In the genomic region with DNA sequence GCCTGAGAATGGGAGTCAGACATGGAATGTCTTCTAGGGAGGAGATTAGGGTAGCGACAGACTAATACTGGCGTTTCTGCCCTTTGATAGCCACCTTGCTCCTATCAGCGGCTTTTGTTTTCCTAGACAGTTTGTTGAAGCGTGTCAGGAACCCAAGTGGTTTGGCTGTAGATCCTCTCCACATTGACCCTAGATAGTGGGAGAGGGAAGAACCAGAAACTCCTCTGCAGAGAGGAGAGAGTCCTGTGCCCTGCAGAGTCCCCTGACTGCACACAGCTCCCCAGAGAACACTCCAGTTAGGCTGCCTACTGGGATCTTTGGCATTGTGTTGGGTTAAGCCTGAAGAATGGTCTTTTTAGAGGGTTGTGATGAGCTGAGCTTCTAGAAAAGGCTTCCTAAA, we compare ENCODE assay signal across 1 cellular context.
A peak's percentile ranks its signal among the peaks of the same experiment; 100 is the strongest.
TF ChIP-seq lines count a peak whose summit lies in the region.

No MANE protein-coding gene starts in this region.

TF ChIP-seq in K562, 482 proteins besides CTCF, POLR2A, EP300 and RAD21 (continues in another document):
- TF ChIP-seq PYGO2 (tag; IDR thresholded peaks at IDR 0.05) (no peak), NCOR1 (IDR thresholded peaks at IDR 0.05) (no peak; the same call in 1 of the 2 replicates), BCOR (IDR thresholded peaks at IDR 0.05) (no peak), KDM1A (IDR thresholded peaks at IDR 0.05) (no peak), HMG20A (CRISPR knock-in tag; conservative IDR thresholded peaks at IDR 0.05) (no peak), MYBL2 (IDR thresholded peaks at IDR 0.05; ENCODE audit: low read depth) (no peak), MYBL2 (CRISPR knock-in tag; IDR thresholded peaks at IDR 0.05; ENCODE audit: borderline replicate concordance) (no peak), TOE1 (IDR thresholded peaks at IDR 0.05; ENCODE audit: borderline replicate concordance) (no peak), TOE1 (CRISPR knock-in tag; IDR thresholded peaks at IDR 0.05; ENCODE audit: borderline replicate concordance, low read depth) (no peak), TCF3 (CRISPR knock-in tag; IDR thresholded peaks at IDR 0.05) (peak; percentile 62), PML (IDR thresholded peaks at IDR 0.05; ENCODE audit: low read length) (no peak), L3MBTL2 (IDR thresholded peaks at IDR 0.05) (peak; percentile 33; the same call in 1 of the 2 replicates), TAL1 (IDR thresholded peaks at IDR 0.05) (peak; percentile 26; the same call in 1 of the 2 replicates), ZSCAN32 (CRISPR knock-in tag; IDR thresholded peaks at IDR 0.05) (no peak)
- TF ChIP-seq, protein P1, sequence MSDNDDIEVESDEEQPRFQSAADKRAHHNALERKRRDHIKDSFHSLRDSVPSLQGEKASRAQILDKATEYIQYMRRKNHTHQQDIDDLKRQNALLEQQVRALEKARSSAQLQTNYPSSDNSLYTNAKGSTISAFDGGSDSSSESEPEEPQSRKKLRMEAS (CRISPR knock-in tag; IDR thresholded peaks at IDR 0.05), result no peak
- TF ChIP-seq, protein P2, sequence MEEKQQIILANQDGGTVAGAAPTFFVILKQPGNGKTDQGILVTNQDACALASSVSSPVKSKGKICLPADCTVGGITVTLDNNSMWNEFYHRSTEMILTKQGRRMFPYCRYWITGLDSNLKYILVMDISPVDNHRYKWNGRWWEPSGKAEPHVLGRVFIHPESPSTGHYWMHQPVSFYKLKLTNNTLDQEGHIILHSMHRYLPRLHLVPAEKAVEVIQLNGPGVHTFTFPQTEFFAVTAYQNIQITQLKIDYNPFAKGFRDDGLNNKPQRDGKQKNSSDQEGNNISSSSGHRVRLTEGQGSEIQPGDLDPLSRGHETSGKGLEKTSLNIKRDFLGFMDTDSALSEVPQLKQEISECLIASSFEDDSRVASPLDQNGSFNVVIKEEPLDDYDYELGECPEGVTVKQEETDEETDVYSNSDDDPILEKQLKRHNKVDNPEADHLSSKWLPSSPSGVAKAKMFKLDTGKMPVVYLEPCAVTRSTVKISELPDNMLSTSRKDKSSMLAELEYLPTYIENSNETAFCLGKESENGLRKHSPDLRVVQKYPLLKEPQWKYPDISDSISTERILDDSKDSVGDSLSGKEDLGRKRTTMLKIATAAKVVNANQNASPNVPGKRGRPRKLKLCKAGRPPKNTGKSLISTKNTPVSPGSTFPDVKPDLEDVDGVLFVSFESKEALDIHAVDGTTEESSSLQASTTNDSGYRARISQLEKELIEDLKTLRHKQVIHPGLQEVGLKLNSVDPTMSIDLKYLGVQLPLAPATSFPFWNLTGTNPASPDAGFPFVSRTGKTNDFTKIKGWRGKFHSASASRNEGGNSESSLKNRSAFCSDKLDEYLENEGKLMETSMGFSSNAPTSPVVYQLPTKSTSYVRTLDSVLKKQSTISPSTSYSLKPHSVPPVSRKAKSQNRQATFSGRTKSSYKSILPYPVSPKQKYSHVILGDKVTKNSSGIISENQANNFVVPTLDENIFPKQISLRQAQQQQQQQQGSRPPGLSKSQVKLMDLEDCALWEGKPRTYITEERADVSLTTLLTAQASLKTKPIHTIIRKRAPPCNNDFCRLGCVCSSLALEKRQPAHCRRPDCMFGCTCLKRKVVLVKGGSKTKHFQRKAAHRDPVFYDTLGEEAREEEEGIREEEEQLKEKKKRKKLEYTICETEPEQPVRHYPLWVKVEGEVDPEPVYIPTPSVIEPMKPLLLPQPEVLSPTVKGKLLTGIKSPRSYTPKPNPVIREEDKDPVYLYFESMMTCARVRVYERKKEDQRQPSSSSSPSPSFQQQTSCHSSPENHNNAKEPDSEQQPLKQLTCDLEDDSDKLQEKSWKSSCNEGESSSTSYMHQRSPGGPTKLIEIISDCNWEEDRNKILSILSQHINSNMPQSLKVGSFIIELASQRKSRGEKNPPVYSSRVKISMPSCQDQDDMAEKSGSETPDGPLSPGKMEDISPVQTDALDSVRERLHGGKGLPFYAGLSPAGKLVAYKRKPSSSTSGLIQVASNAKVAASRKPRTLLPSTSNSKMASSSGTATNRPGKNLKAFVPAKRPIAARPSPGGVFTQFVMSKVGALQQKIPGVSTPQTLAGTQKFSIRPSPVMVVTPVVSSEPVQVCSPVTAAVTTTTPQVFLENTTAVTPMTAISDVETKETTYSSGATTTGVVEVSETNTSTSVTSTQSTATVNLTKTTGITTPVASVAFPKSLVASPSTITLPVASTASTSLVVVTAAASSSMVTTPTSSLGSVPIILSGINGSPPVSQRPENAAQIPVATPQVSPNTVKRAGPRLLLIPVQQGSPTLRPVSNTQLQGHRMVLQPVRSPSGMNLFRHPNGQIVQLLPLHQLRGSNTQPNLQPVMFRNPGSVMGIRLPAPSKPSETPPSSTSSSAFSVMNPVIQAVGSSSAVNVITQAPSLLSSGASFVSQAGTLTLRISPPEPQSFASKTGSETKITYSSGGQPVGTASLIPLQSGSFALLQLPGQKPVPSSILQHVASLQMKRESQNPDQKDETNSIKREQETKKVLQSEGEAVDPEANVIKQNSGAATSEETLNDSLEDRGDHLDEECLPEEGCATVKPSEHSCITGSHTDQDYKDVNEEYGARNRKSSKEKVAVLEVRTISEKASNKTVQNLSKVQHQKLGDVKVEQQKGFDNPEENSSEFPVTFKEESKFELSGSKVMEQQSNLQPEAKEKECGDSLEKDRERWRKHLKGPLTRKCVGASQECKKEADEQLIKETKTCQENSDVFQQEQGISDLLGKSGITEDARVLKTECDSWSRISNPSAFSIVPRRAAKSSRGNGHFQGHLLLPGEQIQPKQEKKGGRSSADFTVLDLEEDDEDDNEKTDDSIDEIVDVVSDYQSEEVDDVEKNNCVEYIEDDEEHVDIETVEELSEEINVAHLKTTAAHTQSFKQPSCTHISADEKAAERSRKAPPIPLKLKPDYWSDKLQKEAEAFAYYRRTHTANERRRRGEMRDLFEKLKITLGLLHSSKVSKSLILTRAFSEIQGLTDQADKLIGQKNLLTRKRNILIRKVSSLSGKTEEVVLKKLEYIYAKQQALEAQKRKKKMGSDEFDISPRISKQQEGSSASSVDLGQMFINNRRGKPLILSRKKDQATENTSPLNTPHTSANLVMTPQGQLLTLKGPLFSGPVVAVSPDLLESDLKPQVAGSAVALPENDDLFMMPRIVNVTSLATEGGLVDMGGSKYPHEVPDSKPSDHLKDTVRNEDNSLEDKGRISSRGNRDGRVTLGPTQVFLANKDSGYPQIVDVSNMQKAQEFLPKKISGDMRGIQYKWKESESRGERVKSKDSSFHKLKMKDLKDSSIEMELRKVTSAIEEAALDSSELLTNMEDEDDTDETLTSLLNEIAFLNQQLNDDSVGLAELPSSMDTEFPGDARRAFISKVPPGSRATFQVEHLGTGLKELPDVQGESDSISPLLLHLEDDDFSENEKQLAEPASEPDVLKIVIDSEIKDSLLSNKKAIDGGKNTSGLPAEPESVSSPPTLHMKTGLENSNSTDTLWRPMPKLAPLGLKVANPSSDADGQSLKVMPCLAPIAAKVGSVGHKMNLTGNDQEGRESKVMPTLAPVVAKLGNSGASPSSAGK (IDR thresholded peaks at IDR 0.05), result no peak
- TF ChIP-seq, protein P3, sequence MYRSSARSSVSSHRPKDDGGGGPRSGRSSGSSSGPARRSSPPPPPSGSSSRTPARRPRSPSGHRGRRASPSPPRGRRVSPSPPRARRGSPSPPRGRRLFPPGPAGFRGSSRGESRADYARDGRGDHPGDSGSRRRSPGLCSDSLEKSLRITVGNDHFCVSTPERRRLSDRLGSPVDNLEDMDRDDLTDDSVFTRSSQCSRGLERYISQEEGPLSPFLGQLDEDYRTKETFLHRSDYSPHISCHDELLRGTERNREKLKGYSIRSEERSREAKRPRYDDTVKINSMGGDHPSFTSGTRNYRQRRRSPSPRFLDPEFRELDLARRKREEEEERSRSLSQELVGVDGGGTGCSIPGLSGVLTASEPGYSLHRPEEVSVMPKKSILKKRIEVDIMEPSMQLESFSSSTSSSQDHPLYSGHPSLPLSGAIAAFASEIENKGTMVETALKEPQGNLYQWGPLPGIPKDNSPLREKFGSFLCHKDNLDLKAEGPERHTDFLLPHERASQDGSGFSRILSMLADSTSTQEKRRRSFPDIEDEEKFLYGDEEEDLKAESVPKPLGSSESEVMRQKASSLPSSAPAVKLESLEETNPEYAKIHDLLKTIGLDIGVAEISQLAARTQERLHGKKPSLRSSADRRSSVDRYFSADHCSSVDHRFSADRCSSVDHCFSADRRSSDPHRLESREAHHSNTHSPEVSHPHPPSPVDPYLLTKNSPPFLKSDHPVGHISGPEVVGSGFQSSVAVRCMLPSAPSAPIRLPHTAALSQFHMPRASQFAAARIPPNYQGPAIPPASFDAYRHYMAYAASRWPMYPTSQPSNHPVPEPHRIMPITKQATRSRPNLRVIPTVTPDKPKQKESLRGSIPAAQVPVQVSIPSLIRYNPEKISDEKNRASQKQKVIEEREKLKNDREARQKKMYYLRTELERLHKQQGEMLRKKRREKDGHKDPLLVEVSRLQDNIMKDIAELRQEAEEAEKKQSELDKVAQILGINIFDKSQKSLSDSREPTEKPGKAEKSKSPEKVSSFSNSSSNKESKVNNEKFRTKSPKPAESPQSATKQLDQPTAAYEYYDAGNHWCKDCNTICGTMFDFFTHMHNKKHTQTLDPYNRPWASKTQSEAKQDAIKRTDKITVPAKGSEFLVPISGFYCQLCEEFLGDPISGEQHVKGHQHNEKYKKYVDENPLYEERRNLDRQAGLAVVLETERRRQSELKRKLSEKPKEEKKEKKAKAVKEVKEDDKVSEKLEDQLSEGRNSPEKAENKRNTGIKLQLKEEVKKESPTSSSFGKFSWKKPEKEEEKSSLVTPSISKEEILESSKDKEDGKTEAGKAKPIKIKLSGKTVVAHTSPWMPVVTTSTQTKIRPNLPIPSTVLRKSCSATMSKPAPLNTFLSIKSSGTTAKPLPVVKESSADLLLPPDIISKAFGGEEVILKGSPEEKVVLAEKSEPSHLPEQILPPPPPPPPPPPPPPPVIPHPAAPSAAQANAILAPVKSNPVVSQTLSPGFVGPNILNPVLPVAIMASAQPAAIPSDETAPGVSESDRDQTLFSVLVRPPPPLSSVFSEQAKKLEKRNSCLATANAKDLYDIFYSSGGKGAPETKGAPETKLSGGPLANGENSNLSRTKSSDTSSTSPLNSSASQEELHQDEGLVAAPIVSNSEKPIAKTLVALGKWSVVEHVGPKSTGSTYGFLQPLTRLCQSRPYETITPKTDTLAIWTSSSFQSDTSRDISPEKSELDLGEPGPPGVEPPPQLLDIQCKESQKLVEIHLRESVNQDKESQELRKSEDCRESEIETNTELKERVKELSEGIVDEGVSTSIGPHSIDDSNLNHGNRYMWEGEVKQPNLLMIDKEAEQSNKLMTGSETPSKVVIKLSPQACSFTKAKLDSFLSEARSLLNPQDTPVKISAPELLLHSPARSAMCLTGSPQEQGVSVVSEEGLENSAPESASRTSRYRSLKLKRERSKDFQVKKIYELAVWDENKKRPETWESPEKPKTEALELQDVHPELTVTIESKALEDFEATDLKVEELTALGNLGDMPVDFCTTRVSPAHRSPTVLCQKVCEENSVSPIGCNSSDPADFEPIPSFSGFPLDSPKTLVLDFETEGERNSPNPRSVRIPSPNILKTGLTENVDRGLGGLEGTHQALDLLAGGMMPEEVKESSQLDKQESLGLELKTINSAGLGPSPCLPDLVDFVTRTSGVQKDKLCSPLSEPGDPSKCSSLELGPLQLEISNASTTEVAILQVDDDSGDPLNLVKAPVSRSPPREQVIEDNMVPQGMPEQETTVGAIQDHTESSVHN (IDR thresholded peaks at IDR 0.05; ENCODE audit: borderline replicate concordance in 1 of 2, low read depth in 1 of 2), result no peak
- TF ChIP-seq, protein P4, sequence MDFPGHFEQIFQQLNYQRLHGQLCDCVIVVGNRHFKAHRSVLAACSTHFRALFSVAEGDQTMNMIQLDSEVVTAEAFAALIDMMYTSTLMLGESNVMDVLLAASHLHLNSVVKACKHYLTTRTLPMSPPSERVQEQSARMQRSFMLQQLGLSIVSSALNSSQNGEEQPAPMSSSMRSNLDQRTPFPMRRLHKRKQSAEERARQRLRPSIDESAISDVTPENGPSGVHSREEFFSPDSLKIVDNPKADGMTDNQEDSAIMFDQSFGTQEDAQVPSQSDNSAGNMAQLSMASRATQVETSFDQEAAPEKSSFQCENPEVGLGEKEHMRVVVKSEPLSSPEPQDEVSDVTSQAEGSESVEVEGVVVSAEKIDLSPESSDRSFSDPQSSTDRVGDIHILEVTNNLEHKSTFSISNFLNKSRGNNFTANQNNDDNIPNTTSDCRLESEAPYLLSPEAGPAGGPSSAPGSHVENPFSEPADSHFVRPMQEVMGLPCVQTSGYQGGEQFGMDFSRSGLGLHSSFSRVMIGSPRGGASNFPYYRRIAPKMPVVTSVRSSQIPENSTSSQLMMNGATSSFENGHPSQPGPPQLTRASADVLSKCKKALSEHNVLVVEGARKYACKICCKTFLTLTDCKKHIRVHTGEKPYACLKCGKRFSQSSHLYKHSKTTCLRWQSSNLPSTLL (IDR thresholded peaks at IDR 0.05), result no peak
- TF ChIP-seq, protein P5, sequence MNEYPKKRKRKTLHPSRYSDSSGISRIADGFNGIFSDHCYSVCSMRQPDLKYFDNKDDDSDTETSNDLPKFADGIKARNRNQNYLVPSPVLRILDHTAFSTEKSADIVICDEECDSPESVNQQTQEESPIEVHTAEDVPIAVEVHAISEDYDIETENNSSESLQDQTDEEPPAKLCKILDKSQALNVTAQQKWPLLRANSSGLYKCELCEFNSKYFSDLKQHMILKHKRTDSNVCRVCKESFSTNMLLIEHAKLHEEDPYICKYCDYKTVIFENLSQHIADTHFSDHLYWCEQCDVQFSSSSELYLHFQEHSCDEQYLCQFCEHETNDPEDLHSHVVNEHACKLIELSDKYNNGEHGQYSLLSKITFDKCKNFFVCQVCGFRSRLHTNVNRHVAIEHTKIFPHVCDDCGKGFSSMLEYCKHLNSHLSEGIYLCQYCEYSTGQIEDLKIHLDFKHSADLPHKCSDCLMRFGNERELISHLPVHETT (CRISPR knock-in tag; conservative IDR thresholded peaks at IDR 0.05 in 1 of 2, IDR thresholded peaks at IDR 0.05 in 1 of 2), result 0 out of 4 replicates have a peak, but pooled peaks of 1 of the 2 experiments have one; percentile 25
- TF ChIP-seq, protein P6, sequence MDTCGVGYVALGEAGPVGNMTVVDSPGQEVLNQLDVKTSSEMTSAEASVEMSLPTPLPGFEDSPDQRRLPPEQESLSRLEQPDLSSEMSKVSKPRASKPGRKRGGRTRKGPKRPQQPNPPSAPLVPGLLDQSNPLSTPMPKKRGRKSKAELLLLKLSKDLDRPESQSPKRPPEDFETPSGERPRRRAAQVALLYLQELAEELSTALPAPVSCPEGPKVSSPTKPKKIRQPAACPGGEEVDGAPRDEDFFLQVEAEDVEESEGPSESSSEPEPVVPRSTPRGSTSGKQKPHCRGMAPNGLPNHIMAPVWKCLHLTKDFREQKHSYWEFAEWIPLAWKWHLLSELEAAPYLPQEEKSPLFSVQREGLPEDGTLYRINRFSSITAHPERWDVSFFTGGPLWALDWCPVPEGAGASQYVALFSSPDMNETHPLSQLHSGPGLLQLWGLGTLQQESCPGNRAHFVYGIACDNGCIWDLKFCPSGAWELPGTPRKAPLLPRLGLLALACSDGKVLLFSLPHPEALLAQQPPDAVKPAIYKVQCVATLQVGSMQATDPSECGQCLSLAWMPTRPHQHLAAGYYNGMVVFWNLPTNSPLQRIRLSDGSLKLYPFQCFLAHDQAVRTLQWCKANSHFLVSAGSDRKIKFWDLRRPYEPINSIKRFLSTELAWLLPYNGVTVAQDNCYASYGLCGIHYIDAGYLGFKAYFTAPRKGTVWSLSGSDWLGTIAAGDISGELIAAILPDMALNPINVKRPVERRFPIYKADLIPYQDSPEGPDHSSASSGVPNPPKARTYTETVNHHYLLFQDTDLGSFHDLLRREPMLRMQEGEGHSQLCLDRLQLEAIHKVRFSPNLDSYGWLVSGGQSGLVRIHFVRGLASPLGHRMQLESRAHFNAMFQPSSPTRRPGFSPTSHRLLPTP (IDR thresholded peaks at IDR 0.05; ENCODE audit: borderline replicate concordance, extremely low read depth, insufficient read length), result no peak
